Comparison of ENCODE assay signal across 29 cellular contexts in the genomic region with DNA sequence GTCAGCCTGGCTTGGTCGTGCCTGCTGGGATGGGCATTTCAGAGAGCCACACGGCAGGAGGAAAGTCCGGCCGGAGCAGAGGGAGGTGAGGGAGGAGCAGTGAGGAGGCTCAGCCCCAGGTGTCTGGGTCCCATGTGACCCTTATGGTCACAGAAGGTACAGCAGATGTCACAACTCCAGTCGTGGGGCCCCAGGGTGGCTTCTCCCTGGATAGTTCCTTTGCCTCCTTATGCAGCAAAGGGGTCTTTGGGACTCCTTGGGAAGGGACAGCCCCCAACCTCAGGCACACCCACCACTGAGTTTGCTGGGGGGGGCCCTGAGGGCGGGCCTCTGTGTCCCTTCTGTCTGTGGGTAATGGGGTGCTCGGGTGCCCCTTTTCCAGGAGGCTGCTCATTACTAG. TPM values are rescaled to one million over a fixed set of nuclear protein-coding genes. Genes with fewer than 3 reads are reported as not detected.
DNase-seq lines count a peak whose midpoint lies in the region; ATAC-seq, FAIRE-seq and TF ChIP-seq lines count a peak whose summit lies in the region.
"Had no signal": no experiment of that assay in that cellular context is flagged by ENCODE, and none has a peak within 500 bp of the region (broad histone marks: within the 10 kb centered on the region; RNA-seq: fewer than 3 reads in every experiment).

No MANE protein-coding gene starts in this region.

- TF ChIP-seq RAD21 in IMR-90 (IDR thresholded peaks at IDR 0.05; ENCODE audit: low read length) = no peak

- no peak overlapping the region for H3K56ac ChIP-seq in IMR-90 (ENCODE audit: extremely low read depth, insufficient read depth, low read length)

- H3K14ac ChIP-seq in IMR-90 (replicated peaks; ENCODE audit: low read depth, low read length) = no peak overlapping the region

- FAIRE-seq in astrocyte (lab: Jason Lieb, UNC) (no peak), kidney (lab: Jason Lieb, UNC) (no peak)
- FAIRE-seq: GM12892 had no signal

- peaks cover 58% of the 10 kb centered on the region for H3K27me3 Mint-ChIP-seq in astrocyte (ENCODE audit: low read depth, unreplicated experiment)

- peak overlapping the region; percentile 72 for H3K4me3 Mint-ChIP-seq in astrocyte (ENCODE audit: unreplicated experiment)
- H3K4me3 Mint-ChIP-seq: stimulated activated naive B cell treated with anti-CD40 and anti-IgM and Interleukin-4, amounts not matched to agents 10 μg/mL and 1 μg/mL and 100 μg/mL, for 72 hours had no signal

- no peak overlapping the region for H2BK5ac ChIP-seq in IMR-90 (ENCODE audit: low read depth, low read length, poor library complexity, severe bottlenecking)

- H3K4me2 ChIP-seq in IMR-90 (ENCODE audit: low read depth, low read length) (no peak overlapping the region), astrocyte (ENCODE audit: low read length) (no peak overlapping the region), osteoblast (ENCODE audit: insufficient read depth, low read length) (no peak overlapping the region)

- H4K91ac ChIP-seq in IMR-90 (ENCODE audit: insufficient read depth, low read depth, low read length) = no peak overlapping the region

- no TSS peak for BruUV-seq in IMR-90 (replicated peaks; lab: Mats Ljungman, UMichigan)

- no peaks in the 10 kb centered on the region for H3K9me3 Mint-ChIP-seq in astrocyte (ENCODE audit: unreplicated experiment)
- H3K9me3 Mint-ChIP-seq: stimulated activated naive B cell treated with anti-CD40 and anti-IgM and Interleukin-4, amounts not matched to agents 10 μg/mL and 1 μg/mL and 100 μg/mL, for 72 hours had no signal

- no peak overlapping the region for H3K18ac ChIP-seq in IMR-90 (ENCODE audit: low read depth, low read length)

- POLR2A ChIA-PET in IMR-90 (lab: Charles Lee; ENCODE audit: unreplicated experiment) = no interaction called here

- no peak overlapping the region for H3K27ac ChIP-seq in IMR-90 (ENCODE audit: insufficient read depth, low read length)
- no peak overlapping the region for H3K27ac ChIP-seq in astrocyte (ENCODE audit: low read depth, low read length)
- H3K27ac ChIP-seq in kidney (ENCODE audit: low read depth in 2 of 2, low read length in 2 of 2) = no peak overlapping the region
- no peak overlapping the region for H3K27ac ChIP-seq in osteoblast (ENCODE audit: low read depth, low read length)
- H3K27ac ChIP-seq: BLaER1 treated with 17β-estradiol and CSF1 and Interleukin-3, amounts not matched to agents 10 nM and 100 nM; left ventricle myocardium inferior; upper lobe of right lung had no signal

- peaks cover 26% of the 10 kb centered on the region for H3K27me3 ChIP-seq in IMR-90 (ENCODE audit: control insufficient read depth, insufficient read depth, low read length)
- H3K27me3 ChIP-seq in astrocyte (ENCODE audit: insufficient read depth, low read length) = peaks cover 32% of the 10 kb centered on the region
- peaks cover 47% of the 10 kb centered on the region for H3K27me3 ChIP-seq in osteoblast (ENCODE audit: insufficient read depth, low read length)
- H3K27me3 ChIP-seq: body of pancreas, upper lobe of right lung had no signal

- no CpG with 5 or more reads among the region's 7 CpGs for WGBS in IMR-90 (ENCODE audit: extremely low coverage in 2 of 2, insufficient read length in 1 of 2), 2 experiments

- TF ChIP-seq CTCF in IMR-90 (conservative IDR thresholded peaks at IDR 0.05; ENCODE audit: low read depth, low read length) (no peak), astrocyte (IDR thresholded peaks at IDR 0.05; ENCODE audit: insufficient read depth, low read depth, low read length) (no peak), kidney (IDR thresholded peaks at IDR 0.05; ENCODE audit: borderline replicate concordance, extremely low read depth, insufficient read depth) (no peak), osteoblast (IDR thresholded peaks at IDR 0.05; ENCODE audit: extremely low read depth, low read depth, low read length) (no peak)

- CTCF ChIA-PET in IMR-90 (lab: Yijun Ruan, JAX) = no interaction called here

- H3K4ac ChIP-seq in IMR-90 (ENCODE audit: low read depth, low read length) = no peak overlapping the region

- H3K9ac ChIP-seq in IMR-90 (ENCODE audit: low read depth, low read length) (no peak overlapping the region), astrocyte (ENCODE audit: low read length) (no peak overlapping the region), kidney (ENCODE audit: low read length in 2 of 2) (no peak overlapping the region)
- H3K9ac ChIP-seq: BLaER1 treated with 17β-estradiol and CSF1 and Interleukin-3, amounts not matched to agents 10 nM and 100 nM had no signal

- no peak overlapping the region for H2BK15ac ChIP-seq in IMR-90 (ENCODE audit: low read depth, low read length)

- no peaks in the 10 kb centered on the region for H3K79me2 ChIP-seq in astrocyte (ENCODE audit: insufficient read depth, low read length)
- no peaks in the 10 kb centered on the region for H3K79me2 ChIP-seq in osteoblast (ENCODE audit: insufficient read depth, low read length)

- H2BK20ac ChIP-seq in IMR-90 (ENCODE audit: low read depth, low read length) = no peak overlapping the region

- no peaks in the 10 kb centered on the region for H3K9me3 ChIP-seq in IMR-90 (ENCODE audit: control insufficient read depth, insufficient read depth, low read length)
- no peaks in the 10 kb centered on the region for H3K9me3 ChIP-seq in astrocyte (ENCODE audit: insufficient read depth, low read depth, low read length)
- no peaks in the 10 kb centered on the region for H3K9me3 ChIP-seq in kidney (ENCODE audit: control insufficient read depth in 1 of 2, low read length in 2 of 2)
- H3K9me3 ChIP-seq in osteoblast (ENCODE audit: low read depth, low read length) = no peaks in the 10 kb centered on the region
- H3K9me3 ChIP-seq: BLaER1 treated with 17β-estradiol and CSF1 and Interleukin-3, amounts not matched to agents 10 nM and 100 nM; body of pancreas; left ventricle myocardium inferior; upper lobe of right lung had no signal

- no peak overlapping the region for H2AK5ac ChIP-seq in IMR-90 (ENCODE audit: low read depth, low read length)

- DNase-seq in IMR-90 = no peak
- DNase-seq in astrocyte (ENCODE audit: low read depth) = no peak
- peak; percentile 59 for DNase-seq in kidney
- peak; percentile 25 for DNase-seq in osteoblast (ENCODE audit: insufficient read length, low spot score, missing footprints)
- no peak for DNase-seq in NCI-H1930 (lab: John Stamatoyannopoulos, UW)
- no peak for DNase-seq in GOT3 (lab: John Stamatoyannopoulos, UW)
- no peak for DNase-seq in retina
- DNase-seq: activated naive CD4-positive, alpha-beta T cell treated with Interleukin-2 at 50 U/mL for 16 hours; DMS153; effector CD4-positive, alpha-beta T cell; HCEC 1CT; left ventricle myocardium inferior; NCI-H1092; OCI-M1; stimulated activated naive B cell treated with anti-CD40 and anti-IgM and Interleukin-4, amounts not matched to agents 10 μg/mL and 1 μg/mL and 100 μg/mL, for 72 hours; upper lobe of right lung had no signal

- intact Hi-C loops in IMR-90 (cut with micrococcal nuclease) (no loop called here), kidney (cut with DNase I) (no loop called here)

- ATAC-seq in IMR-90 (ENCODE audit: low read depth) (no peak), GM21737 (IDR thresholded peaks at IDR 0.05; ENCODE audit: unreplicated experiment) (no peak)
- ATAC-seq: stimulated activated naive B cell treated with anti-CD40 and anti-IgM and Interleukin-4, amounts not matched to agents 10 μg/mL and 1 μg/mL and 100 μg/mL, for 72 hours had no signal

- H3K9me1 ChIP-seq in IMR-90 (ENCODE audit: insufficient read depth, low read length) = no peaks in the 10 kb centered on the region

- H3K4me3 ChIP-seq in IMR-90 (ENCODE audit: insufficient read depth, low read depth, low read length) = no peak overlapping the region
- H3K4me3 ChIP-seq in astrocyte (ENCODE audit: insufficient read depth, low read depth, low read length) = no peak overlapping the region
- H3K4me3 ChIP-seq in kidney (ENCODE audit: low read length in 2 of 2) = no peak overlapping the region
- no peak overlapping the region for H3K4me3 ChIP-seq in osteoblast (ENCODE audit: insufficient read depth, low read length)
- H3K4me3 ChIP-seq: BLaER1 treated with 17β-estradiol and CSF1 and Interleukin-3, amounts not matched to agents 10 nM and 100 nM; body of pancreas; skin epidermis; upper lobe of right lung had no signal

- H3K23ac ChIP-seq in IMR-90 (ENCODE audit: low read depth, low read length) = no peak overlapping the region

- H3K36me3 ChIP-seq in IMR-90 (ENCODE audit: control insufficient read depth, insufficient read depth, low read length) (no peaks in the 10 kb centered on the region), astrocyte (ENCODE audit: insufficient read depth, low read length) (no peaks in the 10 kb centered on the region), kidney (ENCODE audit: control insufficient read depth in 1 of 2, insufficient read depth in 2 of 2, low read length in 2 of 2) (no peaks in the 10 kb centered on the region), osteoblast (ENCODE audit: insufficient read depth, low read length) (no peaks in the 10 kb centered on the region)
- H3K36me3 ChIP-seq: BLaER1 treated with 17β-estradiol and CSF1 and Interleukin-3, amounts not matched to agents 10 nM and 100 nM; left ventricle myocardium inferior; upper lobe of right lung had no signal

- H4K8ac ChIP-seq in IMR-90 (ENCODE audit: low read depth in 2 of 2, low read length in 2 of 2) = no peak overlapping the region

- no peak for TF ChIP-seq POLR2A in IMR-90 (IDR thresholded peaks at IDR 0.05; ENCODE audit: low read depth, low read length)

- no peak overlapping the region for H2AK9ac ChIP-seq in IMR-90 (replicated peaks; ENCODE audit: low read depth, low read length, poor library complexity)

- H3K36me3 Mint-ChIP-seq in astrocyte (ENCODE audit: low read depth, unreplicated experiment) = no peaks in the 10 kb centered on the region
- H3K36me3 Mint-ChIP-seq: stimulated activated naive B cell treated with anti-CD40 and anti-IgM and Interleukin-4, amounts not matched to agents 10 μg/mL and 1 μg/mL and 100 μg/mL, for 72 hours had no signal

- H2BK120ac ChIP-seq in IMR-90 (ENCODE audit: low read depth, low read length) = no peak overlapping the region

- dilution Hi-C loops in IMR-90 (cut with HindIII; ENCODE audit: low sequenced_read_pairs, unreplicated experiment) = no loop called here

- H4K20me1 ChIP-seq in IMR-90 (ENCODE audit: insufficient read depth, low read length) (no peaks in the 10 kb centered on the region), astrocyte (ENCODE audit: insufficient read depth, low read length) (no peaks in the 10 kb centered on the region), osteoblast (ENCODE audit: insufficient read depth, low read length) (no peaks in the 10 kb centered on the region)
- H4K20me1 ChIP-seq: BLaER1 treated with 17β-estradiol and CSF1 and Interleukin-3, amounts not matched to agents 10 nM and 100 nM had no signal

- H2AFZ ChIP-seq in IMR-90 (replicated peaks; ENCODE audit: low read length, poor library complexity) (peak overlapping the region; percentile 60), astrocyte (ENCODE audit: low read depth, low read length) (no peak overlapping the region), osteoblast (ENCODE audit: low read length) (no peak overlapping the region)

- H4K5ac ChIP-seq in IMR-90 (ENCODE audit: low read depth, low read length) = no peak overlapping the region

- H3K4me1 Mint-ChIP-seq in astrocyte (ENCODE audit: low read depth, unreplicated experiment) = peaks cover 36% of the 10 kb centered on the region
- H3K4me1 Mint-ChIP-seq: stimulated activated naive B cell treated with anti-CD40 and anti-IgM and Interleukin-4, amounts not matched to agents 10 μg/mL and 1 μg/mL and 100 μg/mL, for 72 hours had no signal

- H3K4me1 ChIP-seq in IMR-90 (ENCODE audit: control insufficient read depth, insufficient read depth, low read length) (peaks cover 7% of the 10 kb centered on the region), astrocyte (ENCODE audit: insufficient read depth, low read length) (no peaks in the 10 kb centered on the region), kidney (ENCODE audit: control insufficient read depth in 1 of 2, insufficient read depth in 1 of 2, low read depth in 1 of 2, low read length in 2 of 2) (peaks cover 0 to 3% of the 10 kb centered on the region in 2 donors), osteoblast (ENCODE audit: insufficient read depth, low read length) (no peaks in the 10 kb centered on the region)
- H3K4me1 ChIP-seq: upper lobe of right lung had no signal

- in situ Hi-C loops in IMR-90 (cut with MboI; ENCODE audit: low sequenced_read_pairs) = no loop called here

- H3K27ac Mint-ChIP-seq in astrocyte (ENCODE audit: unreplicated experiment) = no peak overlapping the region
- H3K27ac Mint-ChIP-seq: stimulated activated naive B cell treated with anti-CD40 and anti-IgM and Interleukin-4, amounts not matched to agents 10 μg/mL and 1 μg/mL and 100 μg/mL, for 72 hours had no signal

- no peaks in the 10 kb centered on the region for H3K79me1 ChIP-seq in IMR-90 (ENCODE audit: low read depth in 1 of 2, low read length in 2 of 2)

RNA-seq across cellular contexts. Expression of a gene that starts 19.6 kb away (rescaled TPM):
- total RNA-seq in IMR-90 (2012; rRNA removed) (15.4 and 25.6 TPM in 2 replicates), astrocyte (26.9 and 40.7 TPM in 2 replicates), kidney (40.7 TPM), osteoblast (20.6 TPM in 2 replicates)
- polyA plus RNA-seq in IMR-90 (2012; rRNA removed) (17.5 and 21.6 TPM in 2 replicates), kidney (ENCODE audit: insufficient read depth, low read depth, low replicate concordance) (40.9 TPM)
- polyA plus RNA-seq in IMR-90 (2012; cell fraction: cytosol; rRNA removed) = 5.2 and 6.0 TPM in 2 replicates
- polyA plus RNA-seq in IMR-90 (2012; cell fraction: nucleus; rRNA removed; ENCODE audit: low replicate concordance) = 7.8 and 39.5 TPM in 2 replicates

RNA-seq across cellular contexts. Expression of a gene that starts 59.8 kb away (rescaled TPM):
- total RNA-seq in IMR-90 (2012; rRNA removed) (not detected in 2 replicates), astrocyte (not detected in 2 replicates), kidney (not detected), osteoblast (not detected in 2 replicates)
- polyA plus RNA-seq in IMR-90 (2012; rRNA removed) (not detected in 2 replicates), kidney (ENCODE audit: insufficient read depth, low read depth, low replicate concordance) (not detected)
- not detected in 2 replicates for polyA plus RNA-seq in IMR-90 (2012; cell fraction: cytosol; rRNA removed)
- polyA plus RNA-seq in IMR-90 (2012; cell fraction: nucleus; rRNA removed; ENCODE audit: low replicate concordance) = not detected in 2 replicates
- total RNA-seq: body of pancreas; epithelial cell of proximal tubule; glomerular endothelial cell; HT-29; left ventricle myocardium inferior; myocyte; occipital lobe; renal cortical epithelial cell; T-helper 1 cell treated with Interleukin-12 subunit alpha and Interleukin-12 subunit beta and Interleukin-4 antibody, amounts not matched to agents 30 ng/mL and 1 ng/mL, for 36 hours; upper lobe of right lung had no signal
- polyA plus RNA-seq: AG04450 had no signal

Comparison
In these comparisons a context has a peak if more than half of its experiments do, and no peak if none do; other contexts are left out.
1. DNase-seq: peak in kidney (single experiment) and osteoblast (single experiment); none in IMR-90 (single experiment), astrocyte (single experiment), NCI-H1930 (0 of 2), GOT3 (single experiment) and retina (single experiment).